ENCODE assay signal across 8 cellular contexts in the genomic region with DNA sequence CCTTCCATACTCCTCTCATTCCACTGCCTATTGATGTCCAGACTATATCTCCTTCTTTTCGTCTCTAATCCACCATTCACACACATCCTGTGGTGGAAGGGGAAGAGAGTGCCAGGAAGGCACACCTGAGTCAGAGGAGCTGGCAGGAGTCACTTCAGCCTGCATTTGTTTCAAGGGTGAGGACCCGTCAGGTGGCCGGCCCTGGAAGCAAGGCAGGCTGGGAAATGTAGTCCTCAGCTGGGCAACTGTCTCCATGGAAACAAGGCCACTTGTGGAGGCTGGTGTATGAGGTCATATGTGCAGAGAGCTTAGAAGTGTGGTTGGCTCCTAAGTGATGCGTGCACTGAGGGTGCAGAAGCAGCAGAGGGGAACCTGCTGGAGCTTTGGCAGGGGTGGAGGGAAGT.
DNase-seq lines count a peak whose midpoint lies in the region; ATAC-seq and TF ChIP-seq lines count a peak whose summit lies in the region.

No MANE protein-coding gene starts in this region.

- ATAC-seq in GM19463 (IDR thresholded peaks at IDR 0.05; ENCODE audit: unreplicated experiment), result peak; percentile 77
- ATAC-seq in activated CD8-positive, alpha-beta T cell treated with anti-CD3 and anti-CD28 coated beads, Interleukin-2, amount 10 ng/mL, durations not matched to agents 7 days and 5 days, result peak; percentile 27
- ATAC-seq in CD8-positive, alpha-beta T cell, result no peak

- no peak overlapping the region for H3K27ac Mint-ChIP-seq in activated CD8-positive, alpha-beta T cell treated with anti-CD3 and anti-CD28 coated beads, Interleukin-2, amount 10 ng/mL, durations not matched to agents 7 days and 5 days
- no peak overlapping the region for H3K27ac Mint-ChIP-seq in activated naive CD8-positive, alpha-beta T cell treated with anti-CD3 and anti-CD28 coated beads for 36 hours
- no peak overlapping the region for H3K27ac Mint-ChIP-seq in CD8-positive, alpha-beta T cell

- no peaks in the 10 kb centered on the region for H3K36me3 Mint-ChIP-seq in activated CD8-positive, alpha-beta T cell treated with anti-CD3 and anti-CD28 coated beads, Interleukin-2, amount 10 ng/mL, durations not matched to agents 7 days and 5 days (ENCODE audit: low read depth)
- no peaks in the 10 kb centered on the region for H3K36me3 Mint-ChIP-seq in activated naive CD8-positive, alpha-beta T cell treated with anti-CD3 and anti-CD28 coated beads for 36 hours
- H3K36me3 Mint-ChIP-seq in CD8-positive, alpha-beta T cell, result no peaks in the 10 kb centered on the region

- TF ChIP-seq CTCF in LNCaP clone FGC (IDR thresholded peaks at IDR 0.05; ENCODE audit: control insufficient read depth, extremely low read depth, insufficient read depth), result no peak
- TF ChIP-seq CTCF in CD8-positive, alpha-beta T cell (IDR thresholded peaks at IDR 0.05), result no peak

- POLR2A ChIA-PET in activated CD8-positive, alpha-beta T cell treated with anti-CD3 and anti-CD28 coated beads, Interleukin-2, amount 10 ng/mL, durations not matched to agents 7 days and 5 days (lab: Charles Lee), result no interaction called here
- POLR2A ChIA-PET in CD8-positive, alpha-beta T cell (lab: Charles Lee), result no interaction called here

- H3K4me3 ChIP-seq in LNCaP clone FGC (ENCODE audit: low read depth, low read length), result no peak overlapping the region
- no peak overlapping the region for H3K4me3 ChIP-seq in CD8-positive, alpha-beta T cell (ENCODE audit: low read depth, low read length)

- H3K27me3 ChIP-seq in CD8-positive, alpha-beta T cell (ENCODE audit: insufficient read depth, low read length), result peaks cover 7% of the 10 kb centered on the region

- H3K4me1 ChIP-seq in CD8-positive, alpha-beta T cell (ENCODE audit: insufficient read depth, low read length), result no peaks in the 10 kb centered on the region

- H3K4me1 Mint-ChIP-seq in activated CD8-positive, alpha-beta T cell treated with anti-CD3 and anti-CD28 coated beads, Interleukin-2, amount 10 ng/mL, durations not matched to agents 7 days and 5 days (ENCODE audit: low read depth), result no peaks in the 10 kb centered on the region
- no peaks in the 10 kb centered on the region for H3K4me1 Mint-ChIP-seq in activated naive CD8-positive, alpha-beta T cell treated with anti-CD3 and anti-CD28 coated beads for 36 hours
- no peaks in the 10 kb centered on the region for H3K4me1 Mint-ChIP-seq in CD8-positive, alpha-beta T cell (ENCODE audit: low read depth)

- peak; percentile 66 for DNase-seq in DMS79 treated with DMSO at 0.1 percent for 48 hours (lab: John Stamatoyannopoulos, UW)
- peak; percentile 21 for DNase-seq in LNCaP clone FGC (ENCODE audit: low read depth)
- DNase-seq in activated CD8-positive, alpha-beta T cell treated with anti-CD3 and anti-CD28 coated beads, Interleukin-2, amount 10 ng/mL, durations not matched to agents 7 days and 5 days, result peak; percentile 22
- DNase-seq in medulla oblongata (ENCODE audit: extremely low spot score), result peak; percentile 31
- no peak for DNase-seq in activated naive CD8-positive, alpha-beta T cell treated with anti-CD3 and anti-CD28 coated beads for 36 hours
- DNase-seq in stimulated activated CD4-positive, alpha-beta T cell treated with anti-CD3 and anti-CD28 coated beads, Interleukin-4, amount 100 ng/mL, for 1 hour, result no peak
- no peak for DNase-seq in CD8-positive, alpha-beta T cell

- no peaks in the 10 kb centered on the region for H3K9me3 Mint-ChIP-seq in activated CD8-positive, alpha-beta T cell treated with anti-CD3 and anti-CD28 coated beads, Interleukin-2, amount 10 ng/mL, durations not matched to agents 7 days and 5 days (ENCODE audit: insufficient read depth)
- H3K9me3 Mint-ChIP-seq in activated naive CD8-positive, alpha-beta T cell treated with anti-CD3 and anti-CD28 coated beads for 36 hours, result no peaks in the 10 kb centered on the region
- no peaks in the 10 kb centered on the region for H3K9me3 Mint-ChIP-seq in CD8-positive, alpha-beta T cell

- no peak overlapping the region for H3K4me3 Mint-ChIP-seq in activated CD8-positive, alpha-beta T cell treated with anti-CD3 and anti-CD28 coated beads, Interleukin-2, amount 10 ng/mL, durations not matched to agents 7 days and 5 days
- H3K4me3 Mint-ChIP-seq in activated naive CD8-positive, alpha-beta T cell treated with anti-CD3 and anti-CD28 coated beads for 36 hours, result no peak overlapping the region
- no peak overlapping the region for H3K4me3 Mint-ChIP-seq in CD8-positive, alpha-beta T cell

- H3K36me3 ChIP-seq in CD8-positive, alpha-beta T cell (ENCODE audit: insufficient read depth, low read length), result no peaks in the 10 kb centered on the region

- H3K9me3 ChIP-seq in CD8-positive, alpha-beta T cell (ENCODE audit: low read length), result no peaks in the 10 kb centered on the region

- CTCF ChIA-PET in activated CD8-positive, alpha-beta T cell treated with anti-CD3 and anti-CD28 coated beads, Interleukin-2, amount 10 ng/mL, durations not matched to agents 7 days and 5 days (lab: Charles Lee), result interaction anchor here (1.7 kb wide), 1 partner anchor 12 kb away, joined by 9 read pairs; no protein-coding TSS in a partner anchor
- CTCF ChIA-PET in CD8-positive, alpha-beta T cell (lab: Charles Lee), result interaction anchor here (1.0 kb wide), 1 partner anchor 11 kb away, joined by 3 read pairs; no protein-coding TSS in a partner anchor

- intact Hi-C loops in CD8-positive, alpha-beta T cell (cut with DNase I, micrococcal nuclease), result loop anchor here in 1 of 2 experiments (10.0 kb wide), 1 partner anchor 471 kb away; no protein-coding TSS in a partner anchor

- H3K27me3 Mint-ChIP-seq in activated CD8-positive, alpha-beta T cell treated with anti-CD3 and anti-CD28 coated beads, Interleukin-2, amount 10 ng/mL, durations not matched to agents 7 days and 5 days (ENCODE audit: low read depth), result peaks cover 3% of the 10 kb centered on the region
- peaks cover 32% of the 10 kb centered on the region for H3K27me3 Mint-ChIP-seq in activated naive CD8-positive, alpha-beta T cell treated with anti-CD3 and anti-CD28 coated beads for 36 hours
- H3K27me3 Mint-ChIP-seq in CD8-positive, alpha-beta T cell (ENCODE audit: low read depth), result peaks cover 23% of the 10 kb centered on the region

- no peak overlapping the region for H3K27ac ChIP-seq in CD8-positive, alpha-beta T cell (ENCODE audit: low read depth, low read length)

Comparison
In these comparisons a context has a peak if more than half of its experiments do, and no peak if none do; other contexts are left out.
1. DNase-seq: peak in DMS79 treated with DMSO at 0.1 percent for 48 hours (single experiment), LNCaP clone FGC (single experiment), activated CD8-positive, alpha-beta T cell treated with anti-CD3 and anti-CD28 coated beads, Interleukin-2, amount 10 ng/mL, durations not matched to agents 7 days and 5 days (single experiment) and medulla oblongata (single experiment); none in activated naive CD8-positive, alpha-beta T cell treated with anti-CD3 and anti-CD28 coated beads for 36 hours (single experiment), stimulated activated CD4-positive, alpha-beta T cell treated with anti-CD3 and anti-CD28 coated beads, Interleukin-4, amount 100 ng/mL, for 1 hour (single experiment) and CD8-positive, alpha-beta T cell (0 of 7).